ENCODE assay signal across 9 cellular contexts in genomic region chr14:103122578-103123127, GRCh38. TPM values are rescaled to one million over a fixed set of nuclear protein-coding genes. Genes with fewer than 3 reads are reported as not detected.
DNase-seq lines count a peak whose midpoint lies in the region; ATAC-seq lines count a peak whose summit lies in the region.
"Had no signal": no experiment of that assay in that cellular context is flagged by ENCODE, and none has a peak within 500 bp of the region (broad histone marks: within the 10 kb centered on the region; RNA-seq: fewer than 3 reads in every experiment).

No MANE protein-coding gene starts in this region.

- peaks cover 4% of the 10 kb centered on the region for H3K4me1 Mint-ChIP-seq in memory B cell

- H3K27me3 Mint-ChIP-seq in memory B cell: peaks cover 8% of the 10 kb centered on the region

- no peaks in the 10 kb centered on the region for H3K36me3 Mint-ChIP-seq in memory B cell

- H3K4me3 ChIP-seq in urinary bladder (ENCODE audit: low read depth, low read length): peak overlapping the region; percentile 64

- peak; percentile 68 for ATAC-seq in memory B cell (ENCODE audit: low read depth)
- ATAC-seq in HG02981 (IDR thresholded peaks at IDR 0.05; ENCODE audit: unreplicated experiment): no peak

- H3K4me3 Mint-ChIP-seq in memory B cell: peak overlapping the region; percentile 69

- H3K9me3 Mint-ChIP-seq in memory B cell: peaks cover 2% of the 10 kb centered on the region

- DNase-seq in NOMO-1 (lab: John Stamatoyannopoulos, UW; ENCODE audit: unreplicated experiment in 2 of 2) (peak; percentile 45 to 49), NOMO-1 treated with dmso at 0.1 percent for 144 hours (lab: John Stamatoyannopoulos, UW; ENCODE audit: unreplicated experiment) (no peak), astrocyte of the hippocampus (ENCODE audit: low read depth, low spot score) (peak; percentile 45), memory B cell (ENCODE audit: low spot score in 2 of 2) (no peak)
- DNase-seq in stimulated activated CD4-positive, alpha-beta T cell treated with anti-CD3 and anti-CD28 coated beads, Interleukin-12 subunit alpha, Interleukin-12 subunit beta, amount 100 ng/mL, for 4 hours: no peak
- DNase-seq in stimulated activated naive CD4-positive, alpha-beta T cell (lab: John Stamatoyannopoulos, UW): no peak

- WGBS in urinary bladder: 23% methylated on average over 28 of the region's 28 CpGs

- H3K4me1 ChIP-seq in urinary bladder (ENCODE audit: insufficient read depth): peaks cover 3% of the 10 kb centered on the region

- H3K27ac ChIP-seq in urinary bladder (ENCODE audit: low read depth): peak overlapping the region; percentile 91

- H3K27ac Mint-ChIP-seq in memory B cell: no peak overlapping the region

- H3K36me3 ChIP-seq in urinary bladder (ENCODE audit: insufficient read depth): no peaks in the 10 kb centered on the region

RNA-seq across cellular contexts. Expression of gene TNFAIP2, which starts 0.6 kb away (rescaled TPM):
- total RNA-seq in urinary bladder: 45.7 TPM
- 169 TPM for polyA plus RNA-seq in urinary bladder

RNA-seq across cellular contexts. Expression of gene EXOC3L4, which starts 28.1 kb away (rescaled TPM):
- total RNA-seq in urinary bladder: 0.79 TPM
- polyA plus RNA-seq in urinary bladder: 3.2 TPM

RNA-seq across cellular contexts. Expression of gene LBHD2, which starts 38.6 kb away (rescaled TPM):
- not detected for total RNA-seq in urinary bladder
- polyA plus RNA-seq in urinary bladder: not detected
- total RNA-seq: left lobe of liver had no signal

Comparison
In these comparisons a context has a peak if more than half of its experiments do, and no peak if none do; other contexts are left out.
1. DNase-seq: peak in NOMO-1 (2 of 2) and astrocyte of the hippocampus (single experiment); none in NOMO-1 treated with dmso at 0.1 percent for 144 hours (single experiment), memory B cell (0 of 2), stimulated activated CD4-positive, alpha-beta T cell treated with anti-CD3 and anti-CD28 coated beads, Interleukin-12 subunit alpha, Interleukin-12 subunit beta, amount 100 ng/mL, for 4 hours (single experiment) and stimulated activated naive CD4-positive, alpha-beta T cell (0 of 6).